Comparison of ENCODE assay signal across 8 cellular contexts in the genomic region with DNA sequence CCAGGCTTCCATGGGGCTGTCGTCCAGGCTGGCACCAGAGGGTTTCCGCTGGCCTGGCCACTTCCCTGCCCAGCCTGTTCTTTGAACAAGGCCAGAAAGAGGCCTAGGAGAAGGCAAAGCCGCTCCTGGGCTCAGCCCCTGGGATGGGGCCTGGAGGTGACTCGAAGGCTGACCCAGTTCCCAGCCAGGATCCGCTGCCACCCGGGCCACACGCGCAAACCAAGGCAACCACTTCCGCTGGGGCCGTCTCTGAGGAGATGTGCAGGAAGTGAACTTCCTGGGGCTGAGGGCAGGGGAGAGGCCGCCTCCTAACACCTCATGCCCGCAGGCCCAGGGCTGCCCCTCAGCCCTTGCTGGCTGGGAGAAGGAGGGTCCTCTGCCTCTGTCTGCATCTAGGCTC. TPM values are rescaled to one million over a fixed set of nuclear protein-coding genes. Genes with fewer than 3 reads are reported as not detected.
DNase-seq lines count a peak whose midpoint lies in the region; ATAC-seq lines count a peak whose summit lies in the region.

No MANE protein-coding gene starts in this region.

- H3K4me3 Mint-ChIP-seq in activated CD8-positive, alpha-beta memory T cell treated with anti-CD3 and anti-CD28 coated beads, Interleukin-2, amount 10 ng/mL, durations not matched to agents 7 days and 5 days = peak overlapping the region; percentile 43

- H3K36me3 Mint-ChIP-seq in activated CD8-positive, alpha-beta memory T cell treated with anti-CD3 and anti-CD28 coated beads, Interleukin-2, amount 10 ng/mL, durations not matched to agents 7 days and 5 days = peaks cover 18% of the 10 kb centered on the region

- no peaks in the 10 kb centered on the region for H3K9me3 Mint-ChIP-seq in activated CD8-positive, alpha-beta memory T cell treated with anti-CD3 and anti-CD28 coated beads, Interleukin-2, amount 10 ng/mL, durations not matched to agents 7 days and 5 days (ENCODE audit: low read depth)

- H3K27ac Mint-ChIP-seq in activated CD8-positive, alpha-beta memory T cell treated with anti-CD3 and anti-CD28 coated beads, Interleukin-2, amount 10 ng/mL, durations not matched to agents 7 days and 5 days = peak overlapping the region; percentile 85

- H3K4me1 Mint-ChIP-seq in activated CD8-positive, alpha-beta memory T cell treated with anti-CD3 and anti-CD28 coated beads, Interleukin-2, amount 10 ng/mL, durations not matched to agents 7 days and 5 days = peaks cover 73% of the 10 kb centered on the region

- CTCF ChIA-PET in activated CD8-positive, alpha-beta memory T cell treated with anti-CD3 and anti-CD28 coated beads, Interleukin-2, amount 10 ng/mL, durations not matched to agents 7 days and 5 days (lab: Charles Lee) = interaction anchor here (0.6 to 11.2 kb wide), 11 partner anchors 9 to 70 kb away, joined by 3 to 85 read pairs (median 9); a partner anchor contains a TSS

- ATAC-seq in GM19328 (IDR thresholded peaks at IDR 0.05; ENCODE audit: unreplicated experiment) = peak; percentile 58
- ATAC-seq in activated CD8-positive, alpha-beta memory T cell treated with anti-CD3 and anti-CD28 coated beads, Interleukin-2, amount 10 ng/mL, durations not matched to agents 7 days and 5 days = peak; percentile 89
- peak; percentile 2 to 12 for ATAC-seq in left cardiac atrium

- H3K27me3 Mint-ChIP-seq in activated CD8-positive, alpha-beta memory T cell treated with anti-CD3 and anti-CD28 coated beads, Interleukin-2, amount 10 ng/mL, durations not matched to agents 7 days and 5 days = no peaks in the 10 kb centered on the region

- intact Hi-C loops in left cardiac atrium (cut with DNase I) = no loop called here

- DNase-seq in KG1 (lab: John Stamatoyannopoulos, UW) (peak; percentile 39), left cardiac atrium (peak; percentile 57), NCI-H2081 (lab: John Stamatoyannopoulos, UW) (no peak), kidney glomerular epithelial cell (lab: John Stamatoyannopoulos, UW) (no peak), NCI-H2196 treated with DMSO at 0.1 percent for 48 hours (lab: John Stamatoyannopoulos, UW; ENCODE audit: unreplicated experiment) (no peak)
- peak; percentile 95 for DNase-seq in activated CD8-positive, alpha-beta memory T cell treated with anti-CD3 and anti-CD28 coated beads, Interleukin-2, amount 10 ng/mL, durations not matched to agents 7 days and 5 days
- DNase-seq in stimulated activated CD8-positive, alpha-beta memory T cell treated with anti-CD3 and anti-CD28 coated beads, Interleukin-4, amount 100 ng/mL, for 4 hours (ENCODE audit: low read depth in 2 of 2, low spot score in 1 of 2) = peak; percentile 51 to 69

RNA-seq across cellular contexts. Expression of a gene that starts 15.2 kb away (rescaled TPM):
- total RNA-seq in activated CD8-positive, alpha-beta memory T cell treated with anti-CD3 and anti-CD28 coated beads, Interleukin-2, amount 10 ng/mL, durations not matched to agents 7 days and 5 days = 10 to 100 TPM; 42.4 to 64.1 TPM
- total RNA-seq in left cardiac atrium = 10 to 100 TPM; 28.1 to 32.8 TPM

RNA-seq across cellular contexts. Expression of a gene that starts 34.6 kb away (rescaled TPM):
- 10 to 100 TPM; 43.6 to 44.1 TPM for total RNA-seq in activated CD8-positive, alpha-beta memory T cell treated with anti-CD3 and anti-CD28 coated beads, Interleukin-2, amount 10 ng/mL, durations not matched to agents 7 days and 5 days
- 10 to 100 TPM; 48.2 to 52.0 TPM for total RNA-seq in left cardiac atrium

Comparison
In these comparisons a context has a peak if more than half of its experiments do, and no peak if none do; other contexts are left out.
1. ATAC-seq: peak in every context shown above with its lines; median percentile 89 in activated CD8-positive, alpha-beta memory T cell treated with anti-CD3 and anti-CD28 coated beads, Interleukin-2, amount 10 ng/mL, durations not matched to agents 7 days and 5 days; 58 in GM19328; 7 in left cardiac atrium.
2. DNase-seq: peak in KG1 (single experiment), activated CD8-positive, alpha-beta memory T cell treated with anti-CD3 and anti-CD28 coated beads, Interleukin-2, amount 10 ng/mL, durations not matched to agents 7 days and 5 days (single experiment), left cardiac atrium (single experiment) and stimulated activated CD8-positive, alpha-beta memory T cell treated with anti-CD3 and anti-CD28 coated beads, Interleukin-4, amount 100 ng/mL, for 4 hours (2 of 2); none in NCI-H2081 (0 of 2), kidney glomerular epithelial cell (single experiment) and NCI-H2196 treated with DMSO at 0.1 percent for 48 hours (single experiment).